ENCODE assay signal across 9 cellular contexts in genomic region chr3:142022381-142022780, GRCh38.
DNase-seq lines count a peak whose midpoint lies in the region; ATAC-seq and TF ChIP-seq lines count a peak whose summit lies in the region.
"Had no signal": no experiment of that assay in that cellular context is flagged by ENCODE, and none has a peak within 500 bp of the region (broad histone marks: within the 10 kb centered on the region; RNA-seq: fewer than 3 reads in every experiment).

No MANE protein-coding gene starts in this region.

- no peaks in the 10 kb centered on the region for H3K9me3 ChIP-seq in DOHH2 (ENCODE audit: control insufficient read depth, insufficient read depth, low read length)
- no peaks in the 10 kb centered on the region for H3K9me3 ChIP-seq in effector memory CD4-positive, alpha-beta T cell (ENCODE audit: control insufficient read depth, low read length)
- H3K9me3 ChIP-seq: SJCRH30 had no signal

- peaks cover 71% of the 10 kb centered on the region for H3K4me1 ChIP-seq in DOHH2 (ENCODE audit: control insufficient read depth, low read length)
- H3K4me1 ChIP-seq in effector memory CD4-positive, alpha-beta T cell (ENCODE audit: control insufficient read depth, insufficient read depth, low read length, poor library complexity, severe bottlenecking) = no peaks in the 10 kb centered on the region
- H3K4me1 ChIP-seq: SJCRH30 had no signal

- peak; percentile 44 for TF ChIP-seq CTCF in DOHH2 (IDR thresholded peaks at IDR 0.05; ENCODE audit: low read depth, low read length, poor library complexity, severe bottlenecking)
- no peak for TF ChIP-seq CTCF in mesothelial cell of epicardium (IDR thresholded peaks at IDR 0.05; ENCODE audit: unreplicated experiment)

- H4K20me1 ChIP-seq in DOHH2 (ENCODE audit: control insufficient read depth, insufficient read depth, low read depth, low read length) = 0 out of 2 replicates have a peak, but pooled peaks cover 4% of the 10 kb centered on the region

- no peaks in the 10 kb centered on the region for H3K27me3 ChIP-seq in DOHH2 (ENCODE audit: control insufficient read depth, low read length)
- H3K27me3 ChIP-seq in effector memory CD4-positive, alpha-beta T cell (replicated peaks; ENCODE audit: control insufficient read depth, insufficient read depth, low read length, poor library complexity, severe bottlenecking) = no peaks in the 10 kb centered on the region
- H3K27me3 ChIP-seq: SJCRH30 had no signal

- no peaks in the 10 kb centered on the region; the same call in 1 of the 2 replicates for H3F3A ChIP-seq in DOHH2 (ENCODE audit: control insufficient read depth, insufficient read depth)

- peak overlapping the region; percentile 25; the same call in 1 of the 2 replicates for H3K27ac ChIP-seq in DOHH2 (ENCODE audit: low read depth, low read length)
- no peak overlapping the region for H3K27ac ChIP-seq in effector memory CD4-positive, alpha-beta T cell (ENCODE audit: insufficient read depth, low read length, poor library complexity, severe bottlenecking)
- H3K27ac ChIP-seq: SJCRH30 had no signal

- H3K79me2 ChIP-seq in DOHH2 (ENCODE audit: control insufficient read depth, low read length) = peaks cover 100% of the 10 kb centered on the region

- peak overlapping the region; percentile 6; the same call in 1 of the 2 replicates for H3K4me3 ChIP-seq in DOHH2 (ENCODE audit: low read length)
- no peak overlapping the region for H3K4me3 ChIP-seq in effector memory CD4-positive, alpha-beta T cell (ENCODE audit: insufficient read depth, low read depth, low read length, poor library complexity, severe bottlenecking)
- H3K4me3 ChIP-seq: SJCRH30 had no signal

- peaks cover 39% of the 10 kb centered on the region for H3K4me1 Mint-ChIP-seq in mesothelial cell of epicardium

- peak overlapping the region; percentile 44 for H3K4me2 ChIP-seq in DOHH2 (ENCODE audit: low read length)

- H3K9me3 Mint-ChIP-seq in mesothelial cell of epicardium = no peaks in the 10 kb centered on the region

- H3K27ac Mint-ChIP-seq in mesothelial cell of epicardium = peak overlapping the region; percentile 28

- H3K4me3 Mint-ChIP-seq in mesothelial cell of epicardium = no peak overlapping the region

- H3K9me2 ChIP-seq in DOHH2 (replicated peaks; ENCODE audit: control insufficient read depth, low read length) = no peaks in the 10 kb centered on the region

- peak; percentile 18 for DNase-seq in SW480 (ENCODE audit: low spot score)
- DNase-seq in mesothelial cell of epicardium (ENCODE audit: low spot score in 2 of 2, unreplicated experiment in 2 of 2) = no peak
- no peak for DNase-seq in activated CD4-positive, CD25-positive, alpha-beta regulatory T cell (lab: John Stamatoyannopoulos, UW)
- no peak for DNase-seq in HPDE6-E6E7 (ENCODE audit: extremely low spot score)
- DNase-seq in effector memory CD4-positive, alpha-beta T cell = no peak

- peak; percentile 76 for ATAC-seq in GM19324 (IDR thresholded peaks at IDR 0.05; ENCODE audit: low FRiP score, unreplicated experiment)
- ATAC-seq in HG03280 (IDR thresholded peaks at IDR 0.05; ENCODE audit: unreplicated experiment) = peak; percentile 75

- no peaks in the 10 kb centered on the region for H3K27me3 Mint-ChIP-seq in mesothelial cell of epicardium (ENCODE audit: low read depth)

- peaks cover 74% of the 10 kb centered on the region for H3K36me3 ChIP-seq in DOHH2 (ENCODE audit: control insufficient read depth, low read length)
- H3K36me3 ChIP-seq in effector memory CD4-positive, alpha-beta T cell (ENCODE audit: control insufficient read depth, insufficient read depth, low read length) = no peaks in the 10 kb centered on the region

- peaks cover 6% of the 10 kb centered on the region for H3K36me3 Mint-ChIP-seq in mesothelial cell of epicardium
